ENCODE assay signal across 8 cellular contexts in genomic region chr5:56951946-56952691, GRCh38. TPM values are rescaled to one million over a fixed set of nuclear protein-coding genes. Genes with fewer than 3 reads are reported as not detected.
DNase-seq lines count a peak whose midpoint lies in the region; ATAC-seq and TF ChIP-seq lines count a peak whose summit lies in the region.

TSS of gene MIER3 (minus strand) at chr5:56952123. CDS start at chr5:56952102, 21 bp downstream.

- peaks cover 15% of the 10 kb centered on the region for H3K36me3 Mint-ChIP-seq in activated CD4-positive, alpha-beta T cell treated with anti-CD3 and anti-CD28 coated beads, Interleukin-2, amount 10 ng/mL, durations not matched to agents 7 days and 5 days (ENCODE audit: low read depth)
- H3K36me3 Mint-ChIP-seq in dendritic cell treated with granulocyte-macrophage colony-stimulating factor and Interleukin-4, amounts not matched to agents 40 ng/mL and 50 ng/mL, for 4 days (ENCODE audit: low read depth), result peaks cover 14% of the 10 kb centered on the region

- TF ChIP-seq CTCF in right lobe of liver (IDR thresholded peaks at IDR 0.05), result no peak

- peak within 1 kb of the TSS; percentile 88 for H3K4me3 Mint-ChIP-seq in activated CD4-positive, alpha-beta T cell treated with anti-CD3 and anti-CD28 coated beads, Interleukin-2, amount 10 ng/mL, durations not matched to agents 7 days and 5 days
- peak within 1 kb of the TSS; percentile 89 for H3K4me3 Mint-ChIP-seq in dendritic cell treated with granulocyte-macrophage colony-stimulating factor and Interleukin-4, amounts not matched to agents 40 ng/mL and 50 ng/mL, for 4 days

- peak within 1 kb of the TSS; percentile 50 for H3K27ac ChIP-seq in ACC112 (ENCODE audit: low read depth, low read length)
- H3K27ac ChIP-seq in right lobe of liver, result peak within 1 kb of the TSS; percentile 32 to 77 (median 66)

- peaks cover 3% of the 10 kb centered on the region for H3K4me1 ChIP-seq in ACC112 (ENCODE audit: control insufficient read depth, insufficient read depth, low read length, unreplicated experiment)
- H3K4me1 ChIP-seq in right lobe of liver, result peaks cover 0 to 6% (median 2%) of the 10 kb centered on the region in 4 donors

- DNase-seq in NCI-H345 treated with DMSO at 0.1 percent for 48 hours (lab: John Stamatoyannopoulos, UW; ENCODE audit: unreplicated experiment) (peak; percentile 23), right lobe of liver (peak; percentile 84 to 87 (median 85))
- peak; percentile 82 for DNase-seq in activated CD4-positive, alpha-beta T cell treated with anti-CD3 and anti-CD28 coated beads, Interleukin-2, amount 10 ng/mL, durations not matched to agents 7 days and 5 days
- peak; percentile 76 to 78 for DNase-seq in stimulated activated CD4-positive, alpha-beta T cell treated with anti-CD3 and anti-CD28 coated beads, Interleukin-4, amount 100 ng/mL, for 4 hours

- H3K27me3 Mint-ChIP-seq in activated CD4-positive, alpha-beta T cell treated with anti-CD3 and anti-CD28 coated beads, Interleukin-2, amount 10 ng/mL, durations not matched to agents 7 days and 5 days, result peaks cover 39% of the 10 kb centered on the region
- peaks cover 16% of the 10 kb centered on the region for H3K27me3 Mint-ChIP-seq in dendritic cell treated with granulocyte-macrophage colony-stimulating factor and Interleukin-4, amounts not matched to agents 40 ng/mL and 50 ng/mL, for 4 days

- peak within 1 kb of the TSS; percentile 91 for H3K4me3 ChIP-seq in ACC112 (ENCODE audit: low read depth, low read length)
- H3K4me3 ChIP-seq in right lobe of liver, result peak within 1 kb of the TSS; percentile 70 to 79 (median 74)

- peaks cover 30% of the 10 kb centered on the region for H3K27me3 ChIP-seq in ACC112 (ENCODE audit: insufficient read depth, low read length)
- H3K27me3 ChIP-seq in right lobe of liver, result no peaks in the 10 kb centered on the region

- CTCF ChIA-PET in activated CD4-positive, alpha-beta T cell treated with anti-CD3 and anti-CD28 coated beads, Interleukin-2, amount 10 ng/mL, durations not matched to agents 7 days and 5 days (lab: Charles Lee), result no interaction called here

- peak within 1 kb of the TSS; percentile 88 for H3K27ac Mint-ChIP-seq in activated CD4-positive, alpha-beta T cell treated with anti-CD3 and anti-CD28 coated beads, Interleukin-2, amount 10 ng/mL, durations not matched to agents 7 days and 5 days
- peak within 1 kb of the TSS; percentile 71 for H3K27ac Mint-ChIP-seq in dendritic cell treated with granulocyte-macrophage colony-stimulating factor and Interleukin-4, amounts not matched to agents 40 ng/mL and 50 ng/mL, for 4 days

- H3K36me3 ChIP-seq in ACC112 (ENCODE audit: insufficient read depth, low read length) (no peaks in the 10 kb centered on the region; the same call in 1 of the 2 replicates), right lobe of liver (no peaks in the 10 kb centered on the region)

- intact Hi-C loops in dendritic cell treated with granulocyte-macrophage colony-stimulating factor and Interleukin-4, amounts not matched to agents 40 ng/mL and 50 ng/mL, for 4 days (cut with micrococcal nuclease), result loop anchor here (5.0 kb wide), 1 partner anchor 40 kb away; no protein-coding TSS in a partner anchor
- intact Hi-C loops in right lobe of liver (cut with DNase I), result loop anchor here in 1 of 2 donors (10.0 kb wide), 1 partner anchor 47 kb away; the partner anchor contains the start of gene SETD9

- ATAC-seq in GM18867 (IDR thresholded peaks at IDR 0.05; ENCODE audit: unreplicated experiment) (peak; percentile 93), HG03095 (IDR thresholded peaks at IDR 0.05; ENCODE audit: unreplicated experiment) (peak; percentile 94), right lobe of liver (peak; percentile 91 to 96 (median 92))

- no peaks in the 10 kb centered on the region for H3K9me3 Mint-ChIP-seq in activated CD4-positive, alpha-beta T cell treated with anti-CD3 and anti-CD28 coated beads, Interleukin-2, amount 10 ng/mL, durations not matched to agents 7 days and 5 days
- H3K9me3 Mint-ChIP-seq in dendritic cell treated with granulocyte-macrophage colony-stimulating factor and Interleukin-4, amounts not matched to agents 40 ng/mL and 50 ng/mL, for 4 days, result no peaks in the 10 kb centered on the region

- peak; percentile 48 for TF ChIP-seq POLR2A in right lobe of liver (IDR thresholded peaks at IDR 0.05)

- H3K4me1 Mint-ChIP-seq in activated CD4-positive, alpha-beta T cell treated with anti-CD3 and anti-CD28 coated beads, Interleukin-2, amount 10 ng/mL, durations not matched to agents 7 days and 5 days, result peaks cover 20% of the 10 kb centered on the region
- peaks cover 18% of the 10 kb centered on the region for H3K4me1 Mint-ChIP-seq in dendritic cell treated with granulocyte-macrophage colony-stimulating factor and Interleukin-4, amounts not matched to agents 40 ng/mL and 50 ng/mL, for 4 days (ENCODE audit: low read depth)

- peak within 1 kb of the TSS; percentile 91 for H2AFZ ChIP-seq in ACC112 (ENCODE audit: low read length, unreplicated experiment)

- peaks cover 41% of the 10 kb centered on the region for H3K79me2 ChIP-seq in ACC112 (ENCODE audit: control insufficient read depth, insufficient read depth, low read length, unreplicated experiment)

- 1% methylated on average over 16 of the region's 89 CpGs for WGBS in right lobe of liver (ENCODE audit: insufficient coverage, low coverage, low lambda C conversion rate, missing lambda C conversion rate)

- POLR2A ChIA-PET in activated CD4-positive, alpha-beta T cell treated with anti-CD3 and anti-CD28 coated beads, Interleukin-2, amount 10 ng/mL, durations not matched to agents 7 days and 5 days (lab: Charles Lee), result no interaction called here

- no peaks in the 10 kb centered on the region for H3K9me3 ChIP-seq in right lobe of liver

RNA-seq across cellular contexts. Expression of gene MIER3, which starts in this region (rescaled TPM):
- 10 to 100 TPM; 22.4 to 23.1 TPM for total RNA-seq in activated CD4-positive, alpha-beta T cell treated with anti-CD3 and anti-CD28 coated beads, Interleukin-2, amount 10 ng/mL, durations not matched to agents 7 days and 5 days
- 10 to 100 TPM in 4 of 6 experiments, 1 to 10 TPM in 2; 7.3 to 14.7 (median 11.2) TPM for total RNA-seq in right lobe of liver

Comparison
In these comparisons a context has a peak if more than half of its experiments do, and no peak if none do; other contexts are left out.
1. Peak in every context shown above with its lines: DNase-seq, ATAC-seq, H3K4me3 ChIP-seq and H3K27ac ChIP-seq.
2. DNase-seq: peak in every context shown above with its lines; median percentile 85 in right lobe of liver; 82 in activated CD4-positive, alpha-beta T cell treated with anti-CD3 and anti-CD28 coated beads, Interleukin-2, amount 10 ng/mL, durations not matched to agents 7 days and 5 days; 77 in stimulated activated CD4-positive, alpha-beta T cell treated with anti-CD3 and anti-CD28 coated beads, Interleukin-4, amount 100 ng/mL, for 4 hours; 23 in NCI-H345 treated with DMSO at 0.1 percent for 48 hours.